In genomic region chr14:53929871-53930685, GRCh38 we compare ENCODE assay signal across 9 cellular contexts. TPM values are rescaled to one million over a fixed set of nuclear protein-coding genes. Genes with fewer than 3 reads are reported as not detected.
DNase-seq lines count a peak whose midpoint lies in the region; TF ChIP-seq lines count a peak whose summit lies in the region.
"Had no signal": no experiment of that assay in that cellular context is flagged by ENCODE, and none has a peak within 500 bp of the region (broad histone marks: within the 10 kb centered on the region; RNA-seq: fewer than 3 reads in every experiment).

No MANE protein-coding gene starts in this region.

- DNase-seq in NCI-H2227 (lab: John Stamatoyannopoulos, UW; ENCODE audit: unreplicated experiment) (peak; percentile 10), NCI-H2227 treated with DMSO at 0.1 percent for 48 hours (lab: John Stamatoyannopoulos, UW) (no peak), astrocyte of the cerebellum (ENCODE audit: low read depth) (no peak), erythroblast (lab: John Stamatoyannopoulos, UW) (no peak), NCI-H446 treated with DMSO at 0.1 percent for 48 hours (lab: John Stamatoyannopoulos, UW) (no peak)
- DNase-seq in effector CD4-positive, alpha-beta T cell = no peak

- H3F3A ChIP-seq in Loucy (ENCODE audit: low read depth) = no peaks in the 10 kb centered on the region
- H3F3A ChIP-seq in neural cell (ENCODE audit: insufficient read depth, low read length, poor library complexity, severe bottlenecking) = no peaks in the 10 kb centered on the region

- H3K9ac ChIP-seq in Loucy (ENCODE audit: low read depth, low read length, poor library complexity, severe bottlenecking) (no peak overlapping the region), neural cell (ENCODE audit: low read length) (no peak overlapping the region)
- H3K9ac ChIP-seq: BLaER1 had no signal

- H3K4me2 ChIP-seq in Loucy (ENCODE audit: low read depth, low read length, poor library complexity, severe bottlenecking) (no peak overlapping the region), neural cell (ENCODE audit: low read length) (no peak overlapping the region)
- H3K4me2 ChIP-seq: BLaER1 had no signal

- no peak overlapping the region for H3K27ac ChIP-seq in neural cell (ENCODE audit: low read length)
- H3K27ac ChIP-seq: BLaER1 had no signal

- H3K79me2 ChIP-seq in Loucy (ENCODE audit: insufficient read depth, low read length) (no peaks in the 10 kb centered on the region), neural cell (replicated peaks; ENCODE audit: insufficient read depth, low read length) (no peaks in the 10 kb centered on the region)

- TF ChIP-seq CTCF in Loucy (conservative IDR thresholded peaks at IDR 0.05; ENCODE audit: low read length) = peak; percentile 77
- peak; percentile 48 for TF ChIP-seq CTCF in astrocyte of the cerebellum (IDR thresholded peaks at IDR 0.05; ENCODE audit: low read depth, low read length, missing control alignments)
- TF ChIP-seq CTCF in neural cell (IDR thresholded peaks at IDR 0.05; ENCODE audit: poor library complexity, severe bottlenecking) = peak; percentile 37

- no peak overlapping the region for H2AFZ ChIP-seq in Loucy (ENCODE audit: low read length)
- H2AFZ ChIP-seq in neural cell (ENCODE audit: low read depth, low read length) = no peak overlapping the region

- H3K9me2 ChIP-seq in Loucy (replicated peaks; ENCODE audit: low read depth, low read length) = no peaks in the 10 kb centered on the region
- H3K9me2 ChIP-seq in neural cell (ENCODE audit: insufficient read depth, low read length) = no peaks in the 10 kb centered on the region

- no peaks in the 10 kb centered on the region for H3K4me1 ChIP-seq in Loucy (ENCODE audit: insufficient read depth, low read length, poor library complexity, severe bottlenecking)

- H3K9me3 ChIP-seq in Loucy (ENCODE audit: insufficient read depth, low read depth, low read length) (no peaks in the 10 kb centered on the region), neural cell (ENCODE audit: low read length) (no peaks in the 10 kb centered on the region)
- H3K9me3 ChIP-seq: BLaER1 had no signal

- H3K36me3 ChIP-seq in Loucy (ENCODE audit: insufficient read depth, low read length) (no peaks in the 10 kb centered on the region), neural cell (ENCODE audit: insufficient read depth, low read length) (no peaks in the 10 kb centered on the region)
- H3K36me3 ChIP-seq: BLaER1 had no signal

- TF ChIP-seq RAD21 in neural cell (conservative IDR thresholded peaks at IDR 0.05) = no peak

- no peaks in the 10 kb centered on the region for H4K20me1 ChIP-seq in Loucy (ENCODE audit: insufficient read depth, low read length, poor library complexity, severe bottlenecking)
- no peaks in the 10 kb centered on the region for H4K20me1 ChIP-seq in neural cell (ENCODE audit: insufficient read depth)
- H4K20me1 ChIP-seq: BLaER1 had no signal

- no peak overlapping the region for H3K4me3 ChIP-seq in Loucy (ENCODE audit: low read length, poor library complexity, severe bottlenecking)
- no peak overlapping the region for H3K4me3 ChIP-seq in astrocyte of the cerebellum (ENCODE audit: low read depth, low read length)
- no peak overlapping the region for H3K4me3 ChIP-seq in neural cell (ENCODE audit: low read length)
- H3K4me3 ChIP-seq: BLaER1 had no signal

- TF ChIP-seq EP300 in neural cell (conservative IDR thresholded peaks at IDR 0.05; ENCODE audit: poor library complexity, severe bottlenecking) = no peak

- H3K27me3 ChIP-seq in Loucy (ENCODE audit: insufficient read depth, low read length, poor library complexity, severe bottlenecking) = no peaks in the 10 kb centered on the region
- H3K27me3 ChIP-seq in neural cell (ENCODE audit: insufficient read depth, low read depth, low read length) = no peaks in the 10 kb centered on the region
- H3K27me3 ChIP-seq: BLaER1 had no signal

- in situ Hi-C loops in astrocyte of the cerebellum (cut with HindIII; ENCODE audit: low sequenced_read_pairs) = no loop called here

- no peak for TF ChIP-seq POLR2A in erythroblast (IDR thresholded peaks at IDR 0.05; ENCODE audit: low read length)

TF ChIP-seq in neural cell, 6 proteins besides CTCF, POLR2A, EP300 and RAD21:
- TF ChIP-seq TAF1 (IDR thresholded peaks at IDR 0.05; ENCODE audit: low read depth) (no peak), POLR2AphosphoS5 (IDR thresholded peaks at IDR 0.05) (no peak)

RNA-seq across cellular contexts. Expression of gene BMP4, which starts 26.5 kb away (rescaled TPM):
- polyA plus RNA-seq in neural cell = 2.5 TPM in 1 of 2 replicates, not detected in the other
- not detected in 2 replicates for polyA minus RNA-seq in neural cell
